8 cellular contexts compared by ENCODE assay signal in genomic region chr12:8018213-8018612, GRCh38. TPM values are rescaled to one million over a fixed set of nuclear protein-coding genes. Genes with fewer than 3 reads are reported as not detected.
DNase-seq lines count a peak whose midpoint lies in the region; ATAC-seq and TF ChIP-seq lines count a peak whose summit lies in the region.
"Not testable (repeated sequence)": the region's sequence is repeated elsewhere in the genome, so short reads cannot be mapped to it uniquely, and the experiment has no call there.
"Had no signal": no experiment of that assay in that cellular context is flagged by ENCODE, and none has a peak within 500 bp of the region (broad histone marks: within the 10 kb centered on the region; RNA-seq: fewer than 3 reads in every experiment).

No MANE protein-coding gene starts in this region.

- DNase-seq in GM23338 (ENCODE audit: low spot score); PC-9; activated naive CD4-positive, alpha-beta T cell treated with anti-CD3 and anti-CD28 coated beads for 36 hours; effector memory CD8-positive, alpha-beta T cell; nephron progenitor cell; spleen: not testable (repeated sequence)

- BruUV-seq in PC-9 (replicated peaks; lab: Mats Ljungman, UMichigan), result not testable (repeated sequence)

- CTCF ChIA-PET in PC-9 (lab: Charles Lee); activated naive CD4-positive, alpha-beta T cell treated with anti-CD3 and anti-CD28 coated beads for 36 hours (lab: Charles Lee): not testable (repeated sequence)

- H3K4me3 Mint-ChIP-seq in GM23338, result peak overlapping the region; percentile 82
- peak overlapping the region; percentile 58 for H3K4me3 Mint-ChIP-seq in activated naive CD4-positive, alpha-beta T cell treated with anti-CD3 and anti-CD28 coated beads for 36 hours
- H3K4me3 Mint-ChIP-seq in effector memory CD8-positive, alpha-beta T cell, result peak overlapping the region; percentile 69 to 71
- H3K4me3 Mint-ChIP-seq in nephron progenitor cell, result peak overlapping the region; percentile 72

- H3K9me3 Mint-ChIP-seq in GM23338; activated naive CD4-positive, alpha-beta T cell treated with anti-CD3 and anti-CD28 coated beads for 36 hours; effector memory CD8-positive, alpha-beta T cell; nephron progenitor cell: not testable (repeated sequence)

- WGBS in spleen, 5 donors, result 61 to 71% (median 64%) methylated on average over 16 of the region's 16 CpGs

- H3F3A ChIP-seq in GM23338 (replicated peaks; ENCODE audit: low read depth); PC-9 (ENCODE audit: insufficient read depth, low read depth): not testable (repeated sequence)

- TF ChIP-seq POLR2A in spleen (IDR thresholded peaks at IDR 0.05), result not testable (repeated sequence)

- POLR2A ChIA-PET in PC-9 (lab: Charles Lee; ENCODE audit: unreplicated experiment), result not testable (repeated sequence)

- not testable (repeated sequence) for H3K4me1 ChIP-seq in GM23338 (ENCODE audit: insufficient read depth); PC-9 (replicated peaks; ENCODE audit: insufficient read depth); iPS-15b (ENCODE audit: control insufficient read depth, insufficient read depth, low read length)
- H3K4me1 ChIP-seq in spleen, result peaks cover 0 to 18% (median 14%) of the 10 kb centered on the region in 6 donors

- not testable (repeated sequence) for H3K4me1 Mint-ChIP-seq in GM23338; activated naive CD4-positive, alpha-beta T cell treated with anti-CD3 and anti-CD28 coated beads for 36 hours (ENCODE audit: low read depth); effector memory CD8-positive, alpha-beta T cell (ENCODE audit: low read depth in 2 of 2); nephron progenitor cell

- H3K27me3 ChIP-seq in GM23338 (ENCODE audit: insufficient read depth); iPS-15b (ENCODE audit: control insufficient read depth, insufficient read depth, low read length): not testable (repeated sequence)
- H3K27me3 ChIP-seq in PC-9 (ENCODE audit: insufficient read depth, low read depth) (peaks cover 35% of the 10 kb centered on the region), spleen (replicated peaks in 1 of 7) (peaks cover 0 to 66% (median 27%) of the 10 kb centered on the region in 7 donors)

- not testable (repeated sequence) for H4K20me1 ChIP-seq in GM23338 (replicated peaks; ENCODE audit: insufficient read depth); PC-9 (ENCODE audit: insufficient read depth)

- H2AFZ ChIP-seq in GM23338, result peak overlapping the region; percentile 3
- not testable (repeated sequence) for H2AFZ ChIP-seq in PC-9

- H3K9ac ChIP-seq in iPS-15b (ENCODE audit: low read depth, low read length), result not testable (repeated sequence)

- H3K9me3 ChIP-seq in PC-9 (ENCODE audit: insufficient read depth, low read depth); iPS-15b (ENCODE audit: control insufficient read depth, insufficient read depth, low read length); spleen: not testable (repeated sequence)

- not testable (repeated sequence) for H3K79me2 ChIP-seq in GM23338 (replicated peaks; ENCODE audit: insufficient read depth); PC-9 (ENCODE audit: low read depth)

- intact Hi-C loops in PC-9 (cut with micrococcal nuclease; ENCODE audit: unreplicated experiment); activated naive CD4-positive, alpha-beta T cell treated with anti-CD3 and anti-CD28 coated beads for 36 hours (cut with micrococcal nuclease); spleen (cut with DNase I; ENCODE audit: low total_unique reads): not testable (repeated sequence)

- H3K27ac ChIP-seq in GM23338 (ENCODE audit: low read depth); PC-9; spleen: not testable (repeated sequence)

- H3K27ac Mint-ChIP-seq in GM23338; activated naive CD4-positive, alpha-beta T cell treated with anti-CD3 and anti-CD28 coated beads for 36 hours; effector memory CD8-positive, alpha-beta T cell; nephron progenitor cell: not testable (repeated sequence)

- H3K4me2 ChIP-seq in GM23338 (peak overlapping the region; percentile 91), PC-9 (peak overlapping the region; percentile 79)

- not testable (repeated sequence) for H3K36me3 ChIP-seq in GM23338 (ENCODE audit: insufficient read depth); PC-9 (ENCODE audit: low read depth); iPS-15b (ENCODE audit: control insufficient read depth, insufficient read depth, low read length); spleen

- TF ChIP-seq CTCF in GM23338 (conservative IDR thresholded peaks at IDR 0.05; ENCODE audit: low read depth in 2 of 2); PC-9 (conservative IDR thresholded peaks at IDR 0.05); nephron progenitor cell (IDR thresholded peaks at IDR 0.05); spleen (IDR thresholded peaks at IDR 0.05 in 8 of 11, conservative IDR thresholded peaks at IDR 0.05 in 3 of 11): not testable (repeated sequence)

- H3K27me3 Mint-ChIP-seq in GM23338 (ENCODE audit: insufficient read depth, low read depth, poor library complexity), result not testable (repeated sequence)
- peaks cover 18% of the 10 kb centered on the region for H3K27me3 Mint-ChIP-seq in activated naive CD4-positive, alpha-beta T cell treated with anti-CD3 and anti-CD28 coated beads for 36 hours (ENCODE audit: low read depth)
- peaks cover 36% of the 10 kb centered on the region in 2 donors for H3K27me3 Mint-ChIP-seq in effector memory CD8-positive, alpha-beta T cell
- peaks cover 67% of the 10 kb centered on the region for H3K27me3 Mint-ChIP-seq in nephron progenitor cell (ENCODE audit: low read depth, poor library complexity)

- not testable (repeated sequence) for ATAC-seq in GM23338; effector memory CD8-positive, alpha-beta T cell (replicated peaks)

- H3K4me3 ChIP-seq in GM23338 (peak overlapping the region; percentile 81), PC-9 (peak overlapping the region; percentile 56; the same call in 1 of the 2 replicates), iPS-15b (ENCODE audit: low read depth, low read length) (peak overlapping the region; percentile 67), spleen (peak overlapping the region in 6 of 8 donors; percentile 10 to 69 (median 36))

- not testable (repeated sequence) for H3K9me2 ChIP-seq in GM23338 (ENCODE audit: insufficient read depth); PC-9 (ENCODE audit: insufficient read depth)

- H3K36me3 Mint-ChIP-seq in GM23338 (ENCODE audit: low read depth); activated naive CD4-positive, alpha-beta T cell treated with anti-CD3 and anti-CD28 coated beads for 36 hours (ENCODE audit: low read depth); effector memory CD8-positive, alpha-beta T cell (ENCODE audit: insufficient read depth); nephron progenitor cell (ENCODE audit: low read depth): not testable (repeated sequence)

RNA-seq across cellular contexts. Expression of gene FOXJ2, which starts 14.3 kb away (rescaled TPM):
- 7.8 and 10.4 TPM in 2 replicates for total RNA-seq in GM23338 (2014; rRNA removed; shearing (Covaris generic))
- polyA plus RNA-seq in GM23338 (2016; fragmentation: Nextera tagmentation; extraction: Ambion mirVana) (4.1 and 4.9 TPM in 2 replicates), spleen (1 to 10 TPM; 3.7 to 6.5 (median 5.6) TPM)
- total RNA-seq in PC-9 (2021) (28.2 and 30.3 TPM in 2 replicates), spleen (10 to 100 TPM; 15.5 to 20.9 (median 18.4) TPM)
- total RNA-seq in activated naive CD4-positive, alpha-beta T cell treated with anti-CD3 and anti-CD28 coated beads for 36 hours, result 10 to 100 TPM; 17.6 to 17.7 TPM

RNA-seq across cellular contexts. Expression of gene C3AR1, which starts 47.9 kb away (rescaled TPM):
- not detected in 2 replicates for total RNA-seq in GM23338 (2014; rRNA removed; shearing (Covaris generic))
- polyA plus RNA-seq in GM23338 (2016; fragmentation: Nextera tagmentation; extraction: Ambion mirVana) (not detected in 2 replicates), spleen (1 to 10 TPM; 6.9 to 9.8 (median 7.9) TPM)
- total RNA-seq in PC-9 (2021) (not detected in 2 replicates), spleen (10 to 100 TPM; 22.2 to 43.6 (median 36.6) TPM)
- total RNA-seq in activated naive CD4-positive, alpha-beta T cell treated with anti-CD3 and anti-CD28 coated beads for 36 hours, result under 1 TPM; 0.21 to 0.25 TPM
- total RNA-seq: lung microvascular endothelial cell had no signal

Comparison
In these comparisons a context has a peak if more than half of its experiments do, and no peak if none do; other contexts are left out.
1. RNA of gene C3AR1, which starts 47.9 kb away (total RNA-seq): 22.2 to 43.6 TPM in spleen; 0.21 to 0.25 TPM in activated naive CD4-positive, alpha-beta T cell treated with anti-CD3 and anti-CD28 coated beads for 36 hours, not detected in GM23338 and not detected in PC-9; every median in the first group is over 10 times any median in the second.
2. Peak in every context shown above with its lines, with median percentiles within 50 percentile points of each other: H3K4me3 ChIP-seq and H3K4me3 Mint-ChIP-seq.